Comparison of ENCODE assay signal across 1 cellular context in the genomic region with DNA sequence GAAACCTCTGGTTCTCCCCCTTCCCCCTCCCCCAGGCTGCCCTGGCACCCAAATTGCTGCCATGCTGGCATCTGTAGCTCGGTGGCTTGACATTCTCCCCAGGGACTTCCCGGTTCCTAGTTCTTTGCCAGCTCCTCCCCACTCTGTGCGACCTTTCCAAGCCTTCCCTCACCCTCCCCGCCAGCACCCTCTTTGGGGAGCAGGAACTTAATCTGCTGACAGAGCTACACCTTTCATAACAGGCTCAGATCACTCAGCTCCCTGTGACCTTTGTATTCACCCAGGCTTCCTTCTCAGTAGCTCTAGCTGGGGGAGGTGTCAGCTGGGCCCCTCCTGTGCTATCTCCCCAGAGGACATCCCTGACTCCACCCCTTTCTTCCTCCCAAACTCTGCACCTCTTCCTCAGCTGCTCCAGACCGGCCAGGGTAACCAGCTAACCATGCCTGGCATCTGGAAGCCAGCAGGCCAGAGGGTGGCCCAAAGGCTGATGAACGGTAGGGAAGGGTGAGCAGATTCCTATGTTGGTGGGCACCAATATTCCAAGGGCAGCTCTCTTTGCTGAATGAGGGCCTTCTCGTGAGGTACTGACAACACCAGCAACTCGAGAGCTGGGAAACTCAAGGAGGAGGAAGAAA.
TF ChIP-seq lines count a peak whose summit lies in the region.

No MANE protein-coding gene starts in this region.

TF ChIP-seq in HEK293, 187 proteins besides CTCF, POLR2A, EP300 and RAD21 (continued from another document):
- TF ChIP-seq, protein P1, sequence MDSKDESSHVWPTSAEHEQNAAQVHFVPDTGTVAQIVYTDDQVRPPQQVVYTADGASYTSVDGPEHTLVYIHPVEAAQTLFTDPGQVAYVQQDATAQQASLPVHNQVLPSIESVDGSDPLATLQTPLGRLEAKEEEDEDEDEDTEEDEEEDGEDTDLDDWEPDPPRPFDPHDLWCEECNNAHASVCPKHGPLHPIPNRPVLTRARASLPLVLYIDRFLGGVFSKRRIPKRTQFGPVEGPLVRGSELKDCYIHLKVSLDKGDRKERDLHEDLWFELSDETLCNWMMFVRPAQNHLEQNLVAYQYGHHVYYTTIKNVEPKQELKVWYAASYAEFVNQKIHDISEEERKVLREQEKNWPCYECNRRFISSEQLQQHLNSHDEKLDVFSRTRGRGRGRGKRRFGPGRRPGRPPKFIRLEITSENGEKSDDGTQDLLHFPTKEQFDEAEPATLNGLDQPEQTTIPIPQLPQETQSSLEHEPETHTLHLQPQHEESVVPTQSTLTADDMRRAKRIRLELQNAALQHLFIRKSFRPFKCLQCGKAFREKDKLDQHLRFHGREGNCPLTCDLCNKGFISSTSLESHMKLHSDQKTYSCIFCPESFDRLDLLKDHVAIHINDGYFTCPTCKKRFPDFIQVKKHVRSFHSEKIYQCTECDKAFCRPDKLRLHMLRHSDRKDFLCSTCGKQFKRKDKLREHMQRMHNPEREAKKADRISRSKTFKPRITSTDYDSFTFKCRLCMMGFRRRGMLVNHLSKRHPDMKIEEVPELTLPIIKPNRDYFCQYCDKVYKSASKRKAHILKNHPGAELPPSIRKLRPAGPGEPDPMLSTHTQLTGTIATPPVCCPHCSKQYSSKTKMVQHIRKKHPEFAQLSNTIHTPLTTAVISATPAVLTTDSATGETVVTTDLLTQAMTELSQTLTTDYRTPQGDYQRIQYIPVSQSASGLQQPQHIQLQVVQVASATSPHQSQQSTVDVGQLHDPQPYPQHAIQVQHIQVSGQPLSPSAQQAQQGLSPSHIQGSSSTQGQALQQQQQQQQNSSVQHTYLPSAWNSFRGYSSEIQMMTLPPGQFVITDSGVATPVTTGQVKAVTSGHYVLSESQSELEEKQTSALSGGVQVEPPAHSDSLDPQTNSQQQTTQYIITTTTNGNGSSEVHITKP (tag by site-specific recombination; IDR thresholded peaks at IDR 0.05): 0 out of 2 replicates have a peak, but pooled peaks have one; percentile 23
- TF ChIP-seq ZNF2 (tag by site-specific recombination; IDR thresholded peaks at IDR 0.05): peak; percentile 93
- TF ChIP-seq, protein P2, sequence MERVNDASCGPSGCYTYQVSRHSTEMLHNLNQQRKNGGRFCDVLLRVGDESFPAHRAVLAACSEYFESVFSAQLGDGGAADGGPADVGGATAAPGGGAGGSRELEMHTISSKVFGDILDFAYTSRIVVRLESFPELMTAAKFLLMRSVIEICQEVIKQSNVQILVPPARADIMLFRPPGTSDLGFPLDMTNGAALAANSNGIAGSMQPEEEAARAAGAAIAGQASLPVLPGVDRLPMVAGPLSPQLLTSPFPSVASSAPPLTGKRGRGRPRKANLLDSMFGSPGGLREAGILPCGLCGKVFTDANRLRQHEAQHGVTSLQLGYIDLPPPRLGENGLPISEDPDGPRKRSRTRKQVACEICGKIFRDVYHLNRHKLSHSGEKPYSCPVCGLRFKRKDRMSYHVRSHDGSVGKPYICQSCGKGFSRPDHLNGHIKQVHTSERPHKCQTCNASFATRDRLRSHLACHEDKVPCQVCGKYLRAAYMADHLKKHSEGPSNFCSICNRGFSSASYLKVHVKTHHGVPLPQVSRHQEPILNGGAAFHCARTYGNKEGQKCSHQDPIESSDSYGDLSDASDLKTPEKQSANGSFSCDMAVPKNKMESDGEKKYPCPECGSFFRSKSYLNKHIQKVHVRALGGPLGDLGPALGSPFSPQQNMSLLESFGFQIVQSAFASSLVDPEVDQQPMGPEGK (tag by site-specific recombination; IDR thresholded peaks at IDR 0.05): 0 out of 2 replicates have a peak, but pooled peaks have one; percentile 8
- TF ChIP-seq, protein P3, sequence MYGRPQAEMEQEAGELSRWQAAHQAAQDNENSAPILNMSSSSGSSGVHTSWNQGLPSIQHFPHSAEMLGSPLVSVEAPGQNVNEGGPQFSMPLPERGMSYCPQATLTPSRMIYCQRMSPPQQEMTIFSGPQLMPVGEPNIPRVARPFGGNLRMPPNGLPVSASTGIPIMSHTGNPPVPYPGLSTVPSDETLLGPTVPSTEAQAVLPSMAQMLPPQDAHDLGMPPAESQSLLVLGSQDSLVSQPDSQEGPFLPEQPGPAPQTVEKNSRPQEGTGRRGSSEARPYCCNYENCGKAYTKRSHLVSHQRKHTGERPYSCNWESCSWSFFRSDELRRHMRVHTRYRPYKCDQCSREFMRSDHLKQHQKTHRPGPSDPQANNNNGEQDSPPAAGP (tag by site-specific recombination; IDR thresholded peaks at IDR 0.05): peak; percentile 35; the same call in 1 of the 2 replicates
- TF ChIP-seq ZBTB17 (tag by site-specific recombination; IDR thresholded peaks at IDR 0.05): peak; percentile 40
- TF ChIP-seq ZNF274 (IDR thresholded peaks at IDR 0.05; ENCODE audit: low read length): no peak
- no peak for TF ChIP-seq ZNF274 (tag by site-specific recombination; IDR thresholded peaks at IDR 0.05; ENCODE audit: borderline replicate concordance)
- TF ChIP-seq ZBTB20 (tag by site-specific recombination; IDR thresholded peaks at IDR 0.05): no peak
- TF ChIP-seq, protein P4, sequence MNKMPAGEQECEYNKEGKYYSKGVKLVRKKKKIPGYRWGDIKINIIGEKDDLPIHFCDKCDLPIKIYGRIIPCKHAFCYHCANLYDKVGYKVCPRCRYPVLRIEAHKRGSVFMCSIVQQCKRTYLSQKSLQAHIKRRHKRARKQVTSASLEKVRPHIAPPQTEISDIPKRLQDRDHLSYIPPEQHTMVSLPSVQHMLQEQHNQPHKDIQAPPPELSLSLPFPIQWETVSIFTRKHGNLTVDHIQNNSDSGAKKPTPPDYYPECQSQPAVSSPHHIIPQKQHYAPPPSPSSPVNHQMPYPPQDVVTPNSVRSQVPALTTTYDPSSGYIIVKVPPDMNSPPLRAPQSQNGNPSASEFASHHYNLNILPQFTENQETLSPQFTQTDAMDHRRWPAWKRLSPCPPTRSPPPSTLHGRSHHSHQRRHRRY (tag by site-specific recombination; IDR thresholded peaks at IDR 0.05): no peak
- TF ChIP-seq ZNF341 (tag by site-specific recombination; IDR thresholded peaks at IDR 0.05; ENCODE audit: low read depth): peak; percentile 63; the same call in 1 of the 2 replicates
- TF ChIP-seq ZNF660 (tag by site-specific recombination; IDR thresholded peaks at IDR 0.05): no peak
- TF ChIP-seq ZNF394 (tag by site-specific recombination; IDR thresholded peaks at IDR 0.05; ENCODE audit: borderline replicate concordance): peak; percentile 32; the same call in 1 of the 2 replicates
- TF ChIP-seq, protein P5, sequence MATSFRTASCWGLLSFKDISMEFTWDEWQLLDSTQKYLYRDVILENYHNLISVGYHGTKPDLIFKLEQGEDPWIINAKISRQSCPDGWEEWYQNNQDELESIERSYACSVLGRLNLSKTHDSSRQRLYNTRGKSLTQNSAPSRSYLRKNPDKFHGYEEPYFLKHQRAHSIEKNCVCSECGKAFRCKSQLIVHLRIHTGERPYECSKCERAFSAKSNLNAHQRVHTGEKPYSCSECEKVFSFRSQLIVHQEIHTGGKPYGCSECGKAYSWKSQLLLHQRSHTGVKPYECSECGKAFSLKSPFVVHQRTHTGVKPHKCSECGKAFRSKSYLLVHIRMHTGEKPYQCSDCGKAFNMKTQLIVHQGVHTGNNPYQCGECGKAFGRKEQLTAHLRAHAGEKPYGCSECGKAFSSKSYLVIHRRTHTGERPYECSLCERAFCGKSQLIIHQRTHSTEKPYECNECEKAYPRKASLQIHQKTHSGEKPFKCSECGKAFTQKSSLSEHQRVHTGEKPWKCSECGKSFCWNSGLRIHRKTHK (tag by site-specific recombination; IDR thresholded peaks at IDR 0.05): no peak
- TF ChIP-seq ZIC2 (tag by site-specific recombination; IDR thresholded peaks at IDR 0.05): 0 out of 2 replicates have a peak, but pooled peaks have one; percentile 15
- TF ChIP-seq ZSCAN16 (tag by site-specific recombination; IDR thresholded peaks at IDR 0.05): peak; percentile 79; the same call in 1 of the 2 replicates
- TF ChIP-seq ZFP69B (tag by site-specific recombination; IDR thresholded peaks at IDR 0.05): 0 out of 2 replicates have a peak, but pooled peaks have one; percentile 27
- TF ChIP-seq ZNF335 (tag by site-specific recombination; conservative IDR thresholded peaks at IDR 0.05): peak; percentile 13; the same call in 1 of the 2 replicates
- no peak for TF ChIP-seq ZNF596 (tag by site-specific recombination; IDR thresholded peaks at IDR 0.05)
